In the genomic region with DNA sequence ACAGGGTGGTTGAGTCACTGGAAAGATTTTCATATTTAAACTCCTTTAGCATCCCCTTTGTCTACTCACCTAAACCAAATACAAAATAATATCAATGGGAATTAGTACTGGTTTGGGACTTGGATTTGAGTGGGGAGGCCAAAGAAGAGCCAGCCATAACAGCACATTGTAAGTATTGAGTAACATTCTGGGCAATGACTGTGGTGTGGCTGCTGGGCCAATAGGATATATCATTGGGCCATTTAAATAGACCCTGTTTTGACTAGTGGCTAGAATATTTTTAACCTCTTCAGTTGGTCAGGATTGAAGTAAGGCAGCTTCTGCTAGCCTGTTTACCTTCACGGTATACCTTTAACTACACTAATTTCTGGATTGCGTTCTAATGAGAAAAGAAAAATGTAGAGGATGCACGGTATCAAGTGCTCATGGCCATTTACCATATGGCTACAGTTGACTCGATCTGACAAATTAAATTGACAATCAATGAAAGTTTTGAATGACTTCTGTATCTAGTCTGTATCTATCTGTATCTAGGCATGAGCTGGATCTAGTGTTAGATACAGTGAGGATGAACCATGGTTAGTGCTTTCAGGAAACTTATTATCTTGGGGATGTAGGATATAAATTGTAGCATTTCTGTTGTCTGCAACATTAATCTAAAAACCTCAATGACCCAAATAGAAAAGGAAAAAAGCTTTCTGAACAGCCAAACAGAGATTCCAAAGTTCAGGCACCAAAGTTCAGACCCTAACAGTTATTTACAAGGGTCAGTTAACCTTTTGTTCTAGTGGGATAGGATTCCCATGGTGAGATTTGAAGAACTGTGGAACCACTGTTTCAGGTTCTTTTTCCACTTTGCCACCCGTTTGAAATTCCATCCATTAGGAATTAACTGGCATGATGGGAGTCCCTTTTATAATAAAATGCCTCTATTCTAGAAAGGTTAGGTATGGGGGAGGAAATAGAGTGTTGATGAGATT, we compare ENCODE assay signal across 27 cellular contexts. TPM values are rescaled to one million over a fixed set of nuclear protein-coding genes. Genes with fewer than 3 reads are reported as not detected.
A peak's percentile ranks its signal among the peaks of the same experiment; 100 is the strongest.
DNase-seq lines count a peak whose midpoint lies in the region; ATAC-seq, FAIRE-seq and TF ChIP-seq lines count a peak whose summit lies in the region.
"Had no signal": no experiment of that assay in that cellular context is flagged by ENCODE, and none has a peak within 500 bp of the region (broad histone marks: within the 10 kb centered on the region; RNA-seq: fewer than 3 reads in every experiment).

No MANE protein-coding gene starts in this region.

- TF ChIP-seq RAD21 in K562 (CRISPR knock-in tag; conservative IDR thresholded peaks at IDR 0.05 in 1 of 2, IDR thresholded peaks at IDR 0.05 in 1 of 2) = no peak

- no peaks in the 10 kb centered on the region for H3K36me3 Mint-ChIP-seq in mesothelial cell of epicardium
- H3K36me3 Mint-ChIP-seq: CD14-positive monocyte; CD8-positive, alpha-beta memory T cell had no signal

- TF ChIP-seq EP300 in K562 (IDR thresholded peaks at IDR 0.05; ENCODE audit: low read length) = no peak

- no peaks in the 10 kb centered on the region for H3K9me3 Mint-ChIP-seq in mesothelial cell of epicardium
- H3K9me3 Mint-ChIP-seq: CD4-positive, alpha-beta T cell; HFFc6 had no signal

- CTCF ChIA-PET in K562 (lab: Yijun Ruan, JAX; ENCODE audit: low intra/inter-chr PET ratio) = no interaction called here

- H3K27me3 Mint-ChIP-seq in mesothelial cell of epicardium (ENCODE audit: low read depth) = peaks cover 4% of the 10 kb centered on the region

- H3K9me3 ChIP-seq in K562 (replicated peaks; ENCODE audit: control insufficient read depth, insufficient read depth, low read depth, low read length) (no peaks in the 10 kb centered on the region), right lobe of liver (no peaks in the 10 kb centered on the region), osteoblast (ENCODE audit: low read depth, low read length) (no peaks in the 10 kb centered on the region)
- H3K9me3 ChIP-seq: A549; BE2C; BLaER1 treated with 17β-estradiol and CSF1 and Interleukin-3, amounts not matched to agents 10 nM and 100 nM; HAP-1 had no signal

- TF ChIP-seq POLR2A in K562 (conservative IDR thresholded peaks at IDR 0.05) (no peak), right lobe of liver (IDR thresholded peaks at IDR 0.05) (peak; percentile 42)

- no peaks in the 10 kb centered on the region for H3K36me3 ChIP-seq in K562 (ENCODE audit: control insufficient read depth, insufficient read depth, low read length)
- no peaks in the 10 kb centered on the region for H3K36me3 ChIP-seq in right lobe of liver
- H3K36me3 ChIP-seq in osteoblast (ENCODE audit: insufficient read depth, low read length) = no peaks in the 10 kb centered on the region
- H3K36me3 ChIP-seq: BE2C; BLaER1 treated with 17β-estradiol and CSF1 and Interleukin-3, amounts not matched to agents 10 nM and 100 nM; HAP-1 had no signal

- H3K4me2 ChIP-seq in K562 (ENCODE audit: insufficient read depth, low read length) = no peak overlapping the region
- H3K4me2 ChIP-seq in osteoblast (ENCODE audit: insufficient read depth, low read length) = no peak overlapping the region
- H3K4me2 ChIP-seq: A549; BLaER1 treated with 17β-estradiol and CSF1 and Interleukin-3, amounts not matched to agents 10 nM and 100 nM had no signal

- no peaks in the 10 kb centered on the region for H3K4me1 Mint-ChIP-seq in mesothelial cell of epicardium
- H3K4me1 Mint-ChIP-seq: CD14-positive monocyte; CD8-positive, alpha-beta memory T cell had no signal

- H2AFZ ChIP-seq in K562 (ENCODE audit: low read depth, low read length) (no peak overlapping the region), osteoblast (ENCODE audit: low read length) (no peak overlapping the region)

- H3K27me3 ChIP-seq in K562 (ENCODE audit: control insufficient read depth in 2 of 2, insufficient read depth in 2 of 2, low read length in 2 of 2) = no peaks in the 10 kb centered on the region
- no peaks in the 10 kb centered on the region for H3K27me3 ChIP-seq in right lobe of liver
- H3K27me3 ChIP-seq in osteoblast (ENCODE audit: insufficient read depth, low read length) = peaks cover 2% of the 10 kb centered on the region
- H3K27me3 ChIP-seq: BLaER1 treated with 17β-estradiol and CSF1 and Interleukin-3, amounts not matched to agents 10 nM and 100 nM had no signal

- H3K9me1 ChIP-seq in K562 (ENCODE audit: control insufficient read depth, insufficient read depth, low read length) = no peaks in the 10 kb centered on the region

- peak; percentile 6 for FAIRE-seq in K562 (lab: Jason Lieb, UNC)
- FAIRE-seq: A549, D721Med, GM12892, H54 had no signal

- no peak overlapping the region for H3K9ac ChIP-seq in K562 (ENCODE audit: insufficient read depth in 1 of 2, low read depth in 2 of 2, low read length in 2 of 2)
- H3K9ac ChIP-seq: BLaER1 treated with 17β-estradiol and CSF1 and Interleukin-3, amounts not matched to agents 10 nM and 100 nM had no signal

- intact Hi-C loops in K562 (cut with micrococcal nuclease) (no loop called here), right lobe of liver (cut with DNase I) (no loop called here)

- no peaks in the 10 kb centered on the region for H4K20me1 ChIP-seq in K562 (replicated peaks; ENCODE audit: control insufficient read depth, insufficient read depth, low read length)
- H4K20me1 ChIP-seq in osteoblast (ENCODE audit: insufficient read depth, low read length) = no peaks in the 10 kb centered on the region
- H4K20me1 ChIP-seq: BLaER1 treated with 17β-estradiol and CSF1 and Interleukin-3, amounts not matched to agents 10 nM and 100 nM had no signal

- no peak overlapping the region for H3K27ac Mint-ChIP-seq in mesothelial cell of epicardium
- H3K27ac Mint-ChIP-seq: CD14-positive monocyte; CD4-positive, alpha-beta T cell; CD8-positive, alpha-beta memory T cell; HFFc6 had no signal

- POLR2A ChIA-PET in K562 (lab: Yijun Ruan, JAX) = no interaction called here

- no peak overlapping the region for H3K4me3 Mint-ChIP-seq in mesothelial cell of epicardium
- H3K4me3 Mint-ChIP-seq: CD14-positive monocyte; CD4-positive, alpha-beta T cell; CD8-positive, alpha-beta memory T cell; HFFc6 had no signal

- no peaks in the 10 kb centered on the region for H3K4me1 ChIP-seq in K562 (replicated peaks in 1 of 2; ENCODE audit: control insufficient read depth in 2 of 2, insufficient read depth in 2 of 2, low read length in 2 of 2)
- peaks cover 0 to 52% (median 16%) of the 10 kb centered on the region in 4 donors for H3K4me1 ChIP-seq in right lobe of liver
- H3K4me1 ChIP-seq in osteoblast (ENCODE audit: insufficient read depth, low read length) = no peaks in the 10 kb centered on the region
- H3K4me1 ChIP-seq: A549; BE2C; BLaER1 treated with 17β-estradiol and CSF1 and Interleukin-3, amounts not matched to agents 10 nM and 100 nM; HAP-1 had no signal

- BruUV-seq in K562 (replicated peaks; lab: Mats Ljungman, UMichigan) = no TSS peak

- ATAC-seq in K562 = no peak
- peak; percentile 77 for ATAC-seq in left lobe of liver
- peak; percentile 62 to 87 (median 80) for ATAC-seq in right lobe of liver
- no peak for ATAC-seq in HG02840 (IDR thresholded peaks at IDR 0.05; ENCODE audit: low FRiP score, unreplicated experiment)
- ATAC-seq: A549 had no signal

- H3K4me3 ChIP-seq in K562 (no peak overlapping the region), right lobe of liver (peak overlapping the region in 2 of 3 donors; percentile 16 to 17), osteoblast (ENCODE audit: insufficient read depth, low read length) (no peak overlapping the region)
- H3K4me3 ChIP-seq: A549; BLaER1 treated with 17β-estradiol and CSF1 and Interleukin-3, amounts not matched to agents 10 nM and 100 nM; HAP-1 had no signal

- 30% methylated on average over 5 of the region's 5 CpGs for WGBS in K562 (ENCODE audit: insufficient coverage, low coverage, missing lambda C conversion rate)
- WGBS in right lobe of liver (ENCODE audit: insufficient coverage, low coverage, low lambda C conversion rate, missing lambda C conversion rate) = 31% methylated on average over 5 of the region's 5 CpGs

- H3K27ac ChIP-seq in K562 (ENCODE audit: extremely low read depth, low read depth, low read length) (no peak overlapping the region), right lobe of liver (peak overlapping the region; percentile 12 to 91 (median 87)), osteoblast (ENCODE audit: low read depth, low read length) (no peak overlapping the region)
- H3K27ac ChIP-seq: A549; BLaER1 treated with 17β-estradiol and CSF1 and Interleukin-3, amounts not matched to agents 10 nM and 100 nM had no signal

- in situ Hi-C loops in K562 (cut with MboI) = no loop called here

- H3K79me2 ChIP-seq in K562 (ENCODE audit: control insufficient read depth, insufficient read depth, low read length) (no peaks in the 10 kb centered on the region), osteoblast (ENCODE audit: insufficient read depth, low read length) (no peaks in the 10 kb centered on the region)

- DNase-seq in K562 (ENCODE audit: extremely low read depth in 1 of 4, low spot score in 3 of 4) (no peak), left lobe of liver (ENCODE audit: low spot score) (peak; percentile 62), right lobe of liver (no peak), osteoblast (ENCODE audit: insufficient read length, low spot score, missing footprints) (peak; percentile 26), mesothelial cell of epicardium (ENCODE audit: low spot score in 2 of 2, unreplicated experiment in 2 of 2) (no peak), T-helper 2 cell (no peak), GF-D8 (lab: John Stamatoyannopoulos, UW) (no peak)
- DNase-seq: 8988T; ACHN; AML-193; BE2C; CD4-positive, alpha-beta T cell; CD8-positive, alpha-beta memory T cell; DMS 273 treated with DMSO at 0.1 percent for 48 hours; DMS79 treated with DMSO at 0.1 percent for 48 hours; GOT3; HFFc6 had no signal

- TF ChIP-seq CTCF in K562 (IDR thresholded peaks at IDR 0.05 in 2 of 3, conservative IDR thresholded peaks at IDR 0.05 in 1 of 3; ENCODE audit: insufficient read depth in 2 of 3, low read depth in 1 of 3, low read length in 3 of 3) = no peak
- no peak for TF ChIP-seq CTCF in right lobe of liver (IDR thresholded peaks at IDR 0.05)
- no peak for TF ChIP-seq CTCF in osteoblast (IDR thresholded peaks at IDR 0.05; ENCODE audit: extremely low read depth, low read depth, low read length)
- no peak for TF ChIP-seq CTCF in mesothelial cell of epicardium (IDR thresholded peaks at IDR 0.05; ENCODE audit: unreplicated experiment)

RNA-seq across cellular contexts. Expression of a gene that starts 6.8 kb away (rescaled TPM):
- total RNA-seq in K562 (2011; cell fraction: chromatin; rRNA removed; ENCODE audit: low replicate concordance) = not detected in 2 replicates
- total RNA-seq in K562 (2011; cell fraction: nucleolus; rRNA removed) = not detected in 2 replicates
- not detected in 2 replicates for total RNA-seq in K562 (2011; cell fraction: nucleoplasm; rRNA removed)
- total RNA-seq in K562 (2014; rRNA removed) (0.12 TPM in 1 of 2 replicates, not detected in the other), K562 (2014; rRNA removed; fragmentation: Illumina TruSeq; extraction: Trizol) (0.18 and 0.38 TPM in 2 replicates), K562 (2015; rRNA removed; fragmentation: Illumina TruSeq; extraction: Trizol) (0.14 and 0.30 TPM in 2 replicates), K562 (2021) (18.5 and 24.2 TPM in 2 replicates), left lobe of liver (99,767 TPM), right lobe of liver (over 10,000 TPM; 46,361 to 117,834 (median 75,397) TPM), osteoblast (under 0.01 TPM in 1 of 2 replicates, not detected in the other), mesothelial cell of epicardium (0.59 to 1.5 TPM (median 0.63 TPM) in 3 replicates)
- polyA plus RNA-seq in K562 (2011; rRNA removed) (not detected in 2 replicates), K562 (2014; fragmentation: Illumina TruSeq; extraction: Trizol) (0.40 TPM in 1 of 2 replicates, not detected in the other), K562 (2014; fragmentation: Nextera tagmentation; extraction: Ambion mirVana) (under 1 TPM; 0.04 to 0.20 TPM), K562 (2014; rRNA removed) (0.07 and 0.37 TPM in 2 replicates)
- polyA plus RNA-seq in K562 (2011; cell fraction: cytosol; rRNA removed) = 0.09 TPM in 1 of 2 replicates, not detected in the other
- polyA plus RNA-seq in K562 (2011; cell fraction: nucleus; rRNA removed) = 0.22 TPM in 1 of 2 replicates, not detected in the other
- 0.25 and 0.83 TPM in 2 replicates for polyA plus RNA-seq in K562 (2012)
- 0.15 TPM in 1 of 2 replicates, not detected in the other for polyA minus RNA-seq in K562 (2011; rRNA and poly(A)+ RNA removed)
- polyA minus RNA-seq in K562 (2011; cell fraction: cytosol; rRNA and poly(A)+ RNA removed) = 49.8 TPM in 1 of 2 replicates, not detected in the other
- polyA minus RNA-seq in K562 (2011; cell fraction: nucleus; rRNA and poly(A)+ RNA removed) = not detected in 2 replicates
- total RNA-seq: CD8-positive, alpha-beta memory T cell; Daoy; G401; HFFc6 had no signal
- polyA plus RNA-seq: CD14-positive monocyte; CD8-positive, alpha-beta memory T cell had no signal

RNA-seq across cellular contexts. Expression of a gene that starts 38.7 kb away (rescaled TPM):
- total RNA-seq in K562 (2011; cell fraction: chromatin; rRNA removed; ENCODE audit: low replicate concordance) = not detected in 2 replicates
- not detected in 2 replicates for total RNA-seq in K562 (2011; cell fraction: nucleolus; rRNA removed)
- total RNA-seq in K562 (2011; cell fraction: nucleoplasm; rRNA removed) = not detected in 2 replicates
- total RNA-seq in K562 (2014; rRNA removed) (2.3 and 3.0 TPM in 2 replicates), K562 (2014; rRNA removed; fragmentation: Illumina TruSeq; extraction: Trizol) (5.4 and 5.5 TPM in 2 replicates), K562 (2015; rRNA removed; fragmentation: Illumina TruSeq; extraction: Trizol) (4.7 and 6.2 TPM in 2 replicates), K562 (2021) (2.8 and 2.9 TPM in 2 replicates), left lobe of liver (3.3 TPM), right lobe of liver (1 to 10 TPM in 4 of 6 experiments, under 1 TPM in 1, not detected in 1; 0.78 to 3.8 (median 3.4) TPM), osteoblast (not detected in 2 replicates), mesothelial cell of epicardium (0.25 to 4.3 TPM (median 0.31 TPM) in 3 replicates)
- polyA plus RNA-seq in K562 (2011; rRNA removed) (0.22 and 0.47 TPM in 2 replicates), K562 (2014; fragmentation: Illumina TruSeq; extraction: Trizol) (1.8 and 2.5 TPM in 2 replicates), K562 (2014; fragmentation: Nextera tagmentation; extraction: Ambion mirVana) (1 to 10 TPM; 4.6 to 6.0 TPM), K562 (2014; rRNA removed) (2.0 and 2.9 TPM in 2 replicates)
- polyA plus RNA-seq in K562 (2011; cell fraction: cytosol; rRNA removed) = 0.22 and 0.32 TPM in 2 replicates
- 0.14 and 0.15 TPM in 2 replicates for polyA plus RNA-seq in K562 (2011; cell fraction: nucleus; rRNA removed)
- polyA plus RNA-seq in K562 (2012) = 6.2 and 9.5 TPM in 2 replicates
- polyA minus RNA-seq in K562 (2011; rRNA and poly(A)+ RNA removed) = 0.21 and 0.67 TPM in 2 replicates
- polyA minus RNA-seq in K562 (2011; cell fraction: cytosol; rRNA and poly(A)+ RNA removed) = 20.2 TPM in 1 of 2 replicates, not detected in the other
- polyA minus RNA-seq in K562 (2011; cell fraction: nucleus; rRNA and poly(A)+ RNA removed) = not detected in 2 replicates
- total RNA-seq: CD4-positive, alpha-beta T cell; CD8-positive, alpha-beta memory T cell; G401 had no signal
- polyA plus RNA-seq: CD14-positive monocyte; CD8-positive, alpha-beta memory T cell had no signal

Comparison
In these comparisons a context has a peak if more than half of its experiments do, and no peak if none do; other contexts are left out.
1. ATAC-seq: peak in left lobe of liver (single experiment) and right lobe of liver (4 of 4); none in K562 (single experiment) and HG02840 (single experiment).
2. DNase-seq: peak in left lobe of liver (single experiment) and osteoblast (single experiment); none in K562 (0 of 4), right lobe of liver (0 of 3), mesothelial cell of epicardium (0 of 2), T-helper 2 cell (0 of 5) and GF-D8 (single experiment).
3. H3K27ac ChIP-seq: peak in right lobe of liver (3 of 3); none in K562 (single experiment) and osteoblast (single experiment).
4. H3K4me3 ChIP-seq: peak in right lobe of liver (2 of 3); none in K562 (single experiment) and osteoblast (single experiment).
5. RNA of a gene that starts 6.8 kb away (total RNA-seq): 99,767 TPM in left lobe of liver (single experiment) and 46,361 to 117,834 TPM in right lobe of liver; 0.59 to 1.5 TPM in mesothelial cell of epicardium, 0.12 to 24.2 TPM in K562 and under 0.01 TPM in osteoblast; every median in the first group is over 1,000 times any median in the second.